In the genomic region with DNA sequence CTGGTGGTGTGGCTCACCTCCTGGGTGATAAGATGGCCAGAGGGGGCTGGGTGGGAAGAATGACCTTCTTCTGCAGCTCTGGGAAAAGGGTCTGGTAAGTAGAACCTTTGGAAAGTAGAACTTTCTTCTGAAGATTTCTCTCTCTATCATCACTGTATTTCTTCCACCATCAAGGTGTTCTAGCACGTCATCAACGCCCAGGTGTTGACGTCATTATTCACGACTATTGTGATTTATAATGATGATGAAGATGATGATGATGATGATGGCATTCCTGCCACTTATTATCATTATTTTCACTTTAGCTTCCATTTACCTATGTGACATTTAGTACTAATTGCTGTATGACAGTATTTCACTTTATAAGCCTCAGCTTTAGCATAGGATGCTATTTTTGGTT, we compare ENCODE assay signal across 2 cellular contexts.
TF ChIP-seq lines count a peak whose summit lies in the region.

No MANE protein-coding gene starts in this region.

TF ChIP-seq in HepG2, 621 proteins besides CTCF, POLR2A, EP300 and RAD21 (continued from another document):
- TF ChIP-seq ATF7 (IDR thresholded peaks at IDR 0.05) (peak; percentile 91), ATF7 (CRISPR knock-in tag; IDR thresholded peaks at IDR 0.05) (no peak), RORA (CRISPR knock-in tag; IDR thresholded peaks at IDR 0.05) (no peak), ADNP (CRISPR knock-in tag; IDR thresholded peaks at IDR 0.05) (no peak), YEATS4 (CRISPR knock-in tag; IDR thresholded peaks at IDR 0.05; ENCODE audit: borderline replicate concordance) (no peak), ATF7-NPFF (CRISPR knock-in tag; IDR thresholded peaks at IDR 0.05; ENCODE audit: low read depth) (no peak), SUZ12 (IDR thresholded peaks at IDR 0.05; ENCODE audit: low read depth, low read length) (no peak), CREB1 (IDR thresholded peaks at IDR 0.05) (peak; percentile 93), CREB1 (CRISPR knock-in tag; IDR thresholded peaks at IDR 0.05) (no peak), TEAD3 (CRISPR knock-in tag; optimal IDR thresholded peaks at IDR 0.05; ENCODE audit: borderline replicate concordance) (no peak)
TF ChIP-seq in HepG2: peak in this region for 2.

TF ChIP-seq in HEK293, 187 proteins besides CTCF, POLR2A, EP300 and RAD21 (continued from another document):
- TF ChIP-seq, protein P1, sequence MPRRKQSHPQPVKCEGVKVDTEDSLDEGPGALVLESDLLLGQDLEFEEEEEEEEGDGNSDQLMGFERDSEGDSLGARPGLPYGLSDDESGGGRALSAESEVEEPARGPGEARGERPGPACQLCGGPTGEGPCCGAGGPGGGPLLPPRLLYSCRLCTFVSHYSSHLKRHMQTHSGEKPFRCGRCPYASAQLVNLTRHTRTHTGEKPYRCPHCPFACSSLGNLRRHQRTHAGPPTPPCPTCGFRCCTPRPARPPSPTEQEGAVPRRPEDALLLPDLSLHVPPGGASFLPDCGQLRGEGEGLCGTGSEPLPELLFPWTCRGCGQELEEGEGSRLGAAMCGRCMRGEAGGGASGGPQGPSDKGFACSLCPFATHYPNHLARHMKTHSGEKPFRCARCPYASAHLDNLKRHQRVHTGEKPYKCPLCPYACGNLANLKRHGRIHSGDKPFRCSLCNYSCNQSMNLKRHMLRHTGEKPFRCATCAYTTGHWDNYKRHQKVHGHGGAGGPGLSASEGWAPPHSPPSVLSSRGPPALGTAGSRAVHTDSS (tag by site-specific recombination; IDR thresholded peaks at IDR 0.05): peak; percentile 27; the same call in 1 of the 2 replicates
